12 cellular contexts compared by ENCODE assay signal in the genomic region with DNA sequence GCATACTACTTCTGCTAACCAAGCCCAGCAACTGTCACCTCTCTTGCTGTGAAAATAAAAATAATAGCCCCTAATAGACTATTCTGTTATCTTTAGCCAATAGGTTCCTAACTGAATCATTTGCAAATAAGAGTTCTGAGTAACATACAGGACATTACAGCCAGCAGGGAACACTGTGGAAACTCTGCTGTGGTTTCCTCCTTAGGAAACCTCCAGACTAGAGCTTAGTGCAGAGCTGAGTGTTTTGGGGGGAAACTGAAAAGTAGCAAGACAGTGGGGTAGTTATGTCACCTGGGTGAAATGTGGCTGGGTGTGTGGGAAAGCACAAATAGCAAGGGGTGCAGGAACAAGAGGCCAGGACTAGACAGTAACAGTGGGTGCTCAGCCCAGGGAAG. TPM values are rescaled to one million over a fixed set of nuclear protein-coding genes. Genes with fewer than 3 reads are reported as not detected.
DNase-seq lines count a peak whose midpoint lies in the region; ATAC-seq and TF ChIP-seq lines count a peak whose summit lies in the region.
"Had no signal": no experiment of that assay in that cellular context is flagged by ENCODE, and none has a peak within 500 bp of the region (broad histone marks: within the 10 kb centered on the region; RNA-seq: fewer than 3 reads in every experiment).

No MANE protein-coding gene starts in this region.

- no peaks in the 10 kb centered on the region for H3K27me3 ChIP-seq in AG04450 (ENCODE audit: control insufficient read depth, insufficient read depth, low read length)

- DNase-seq in AG04450 (ENCODE audit: low read depth, low spot score) (no peak), NCI-H226 (peak; percentile 13), foreskin fibroblast (peak; percentile 25 to 44), occipital lobe (lab: John Stamatoyannopoulos, UW) (no peak), NCI-H524 treated with DMSO at 0.1 percent for 48 hours (lab: John Stamatoyannopoulos, UW) (no peak), AG08396 (ENCODE audit: low spot score) (no peak)
- DNase-seq: head of caudate nucleus, NCI-H774 had no signal

- POLR2A ChIA-PET in AG04450 (lab: Yijun Ruan, JAX), result interaction anchor here (0.6 to 2.8 kb wide), 4 partner anchors 12 to 1330 kb away, joined by 3 to 20 read pairs (median 3); partner anchors contain the start of genes DZIP1L and STAG1

- no peak overlapping the region for H3K4me3 ChIP-seq in AG04450 (ENCODE audit: low read depth, low read length)
- H3K4me3 ChIP-seq in foreskin fibroblast (ENCODE audit: low read depth in 1 of 2, low read length in 2 of 2), result no peak overlapping the region

- CTCF ChIA-PET in AG04450 (lab: Charles Lee), result interaction anchor here (1.2 to 3.3 kb wide), 6 partner anchors 12 to 335 kb away, joined by 3 to 28 read pairs (median 4); partner anchors contain the start of gene DZIP1L

- ATAC-seq in GM19351 (IDR thresholded peaks at IDR 0.05; ENCODE audit: unreplicated experiment), result peak; percentile 15
- ATAC-seq in GM21737 (IDR thresholded peaks at IDR 0.05; ENCODE audit: unreplicated experiment), result no peak

- H3K9me3 ChIP-seq in AG04450 (ENCODE audit: control insufficient read depth, insufficient read depth, low read length), result no peaks in the 10 kb centered on the region

- peak overlapping the region; percentile 95 for H3K27ac ChIP-seq in AG04450 (ENCODE audit: low read depth, low read length)

- TF ChIP-seq CTCF in AG04450 (IDR thresholded peaks at IDR 0.05; ENCODE audit: low read depth, low read length) (no peak), foreskin fibroblast (IDR thresholded peaks at IDR 0.05; ENCODE audit: low read depth, low read length) (no peak)

RNA-seq across cellular contexts. Expression of gene DZIP1L, which starts 32.4 kb away (rescaled TPM):
- 5.7 and 7.9 TPM in 2 replicates for polyA plus RNA-seq in AG04450 (2011; rRNA removed)
- polyA minus RNA-seq in AG04450 (2011; rRNA and poly(A)+ RNA removed), result 20.9 and 25.4 TPM in 2 replicates
- 9.2 TPM for total RNA-seq in occipital lobe
- total RNA-seq: CD4-positive, CD25-positive, alpha-beta regulatory T cell had no signal
- polyA plus RNA-seq: CD4-positive, CD25-positive, alpha-beta regulatory T cell had no signal

RNA-seq across cellular contexts. Expression of gene A4GNT, which starts 49.2 kb away (rescaled TPM):
- not detected in 2 replicates for polyA plus RNA-seq in AG04450 (2011; rRNA removed)
- not detected in 2 replicates for polyA minus RNA-seq in AG04450 (2011; rRNA and poly(A)+ RNA removed)
- total RNA-seq in occipital lobe, result not detected
- total RNA-seq: CD4-positive, CD25-positive, alpha-beta regulatory T cell; T-helper 1 cell treated with Interleukin-12 subunit alpha and Interleukin-12 subunit beta and Interleukin-4 antibody, amounts not matched to agents 30 ng/mL and 1 ng/mL, for 36 hours had no signal
- polyA plus RNA-seq: CD4-positive, CD25-positive, alpha-beta regulatory T cell had no signal

Comparison
In these comparisons a context has a peak if more than half of its experiments do, and no peak if none do; other contexts are left out.
1. DNase-seq: peak in NCI-H226 (single experiment) and foreskin fibroblast (2 of 2); none in AG04450 (single experiment), occipital lobe (single experiment), NCI-H524 treated with DMSO at 0.1 percent for 48 hours (single experiment) and AG08396 (single experiment).